1 cellular context compared by ENCODE assay signal in the genomic region with DNA sequence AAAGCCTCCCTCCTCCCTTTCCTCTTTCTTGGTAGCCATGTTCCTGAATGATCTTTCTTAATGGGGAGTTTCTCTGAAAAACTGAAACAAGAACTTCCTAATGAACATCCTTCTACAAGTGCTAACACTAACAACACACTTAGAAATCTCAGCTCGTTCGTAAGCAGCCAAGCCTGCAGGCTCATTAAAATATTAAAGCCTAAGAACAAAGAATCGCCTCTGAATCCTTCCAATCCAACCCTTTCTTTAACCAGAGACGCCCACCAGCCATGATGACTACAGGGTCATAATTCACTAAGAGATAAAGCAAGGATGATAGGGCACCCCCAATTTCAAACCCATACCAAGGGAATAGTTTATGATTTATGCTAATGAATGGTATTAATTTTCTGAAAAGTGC.
TF ChIP-seq lines count a peak whose summit lies in the region.

No MANE protein-coding gene starts in this region.

TF ChIP-seq in H1, 55 proteins besides CTCF, POLR2A, EP300 and RAD21:
- no peak for TF ChIP-seq SIX5 (IDR thresholded peaks at IDR 0.05; ENCODE audit: low read depth, low read length)
- TF ChIP-seq GABPA (IDR thresholded peaks at IDR 0.05; ENCODE audit: borderline replicate concordance, insufficient read depth, low read length) = no peak
- TF ChIP-seq JUND (IDR thresholded peaks at IDR 0.05; ENCODE audit: low read length) = no peak
- TF ChIP-seq SP1 (IDR thresholded peaks at IDR 0.05; ENCODE audit: low read depth, low read length) = no peak
- TF ChIP-seq BCL11A (IDR thresholded peaks at IDR 0.05; ENCODE audit: low read depth in 2 of 2, low read length in 2 of 2) = no peak
TF ChIP-seq in H1: peak in this region for 0.
